8 cellular contexts compared by ENCODE assay signal in genomic region chr21:34072145-34073031, GRCh38. TPM values are rescaled to one million over a fixed set of nuclear protein-coding genes. Genes with fewer than 3 reads are reported as not detected.
A peak's percentile ranks its signal among the peaks of the same experiment; 100 is the strongest.
DNase-seq lines count a peak whose midpoint lies in the region; ATAC-seq, FAIRE-seq and TF ChIP-seq lines count a peak whose summit lies in the region.

No MANE protein-coding gene starts in this region.

- H3K4me2 ChIP-seq in keratinocyte (ENCODE audit: control insufficient read depth, extremely low read depth, insufficient read depth, low read depth, low read length): peak overlapping the region; percentile 79

- H3K9me1 ChIP-seq in keratinocyte (ENCODE audit: control insufficient read depth, extremely low read depth, insufficient read depth, low read length): no peaks in the 10 kb centered on the region

- peaks cover 2 to 6% of the 10 kb centered on the region in 2 experiments for H3K36me3 ChIP-seq in keratinocyte (ENCODE audit: control insufficient read depth in 2 of 2, extremely low read depth in 1 of 2, insufficient read depth in 2 of 2, low read length in 2 of 2)
- H3K36me3 ChIP-seq in stomach: no peaks in the 10 kb centered on the region

- H3K27ac ChIP-seq in keratinocyte (ENCODE audit: control insufficient read depth, insufficient read depth, low read length): peak overlapping the region; percentile 32
- peak overlapping the region; percentile 60 to 94 (median 85) for H3K27ac ChIP-seq in stomach

- H3K27me3 ChIP-seq in keratinocyte (ENCODE audit: control insufficient read depth, extremely low read depth, insufficient read depth, low read length) (no peaks in the 10 kb centered on the region), stomach (no peaks in the 10 kb centered on the region)

- peak overlapping the region; percentile 81 for H2AFZ ChIP-seq in keratinocyte (ENCODE audit: control insufficient read depth, low read length)

- DNase-seq in astrocyte of the cerebellum (ENCODE audit: low read depth) (no peak), keratinocyte (ENCODE audit: low read depth, low spot score) (no peak), stomach (peak; percentile 50)

- TF ChIP-seq CTCF in astrocyte of the cerebellum (IDR thresholded peaks at IDR 0.05; ENCODE audit: low read depth, low read length, missing control alignments) (no peak), keratinocyte (optimal IDR thresholded peaks at IDR 0.05 in 1 of 3, IDR thresholded peaks at IDR 0.05 in 1 of 3, conservative IDR thresholded peaks at IDR 0.05 in 1 of 3; ENCODE audit: extremely low read depth in 1 of 3, insufficient read depth in 2 of 3, low read length in 3 of 3) (no peak), stomach (IDR thresholded peaks at IDR 0.05) (no peak)

- H3K9me3 ChIP-seq in keratinocyte (ENCODE audit: control insufficient read depth, low read depth, low read length) (no peaks in the 10 kb centered on the region), stomach (no peaks in the 10 kb centered on the region)

- intact Hi-C loops in stomach (cut with DNase I; ENCODE audit: low total_unique reads): no loop called here

- H3K4me1 ChIP-seq in keratinocyte (ENCODE audit: control insufficient read depth, extremely low read depth, insufficient read depth, low read length) (peaks cover 23% of the 10 kb centered on the region), stomach (peaks cover 16 to 40% (median 29%) of the 10 kb centered on the region in 4 donors)

- peaks cover 6% of the 10 kb centered on the region for H4K20me1 ChIP-seq in keratinocyte (ENCODE audit: control insufficient read depth, extremely low read depth, insufficient read depth, low read length)

- 18 to 35% (median 33%) methylated on average over 18 to 32 of the region's 32 CpGs for WGBS in stomach, 5 donors

- H3K79me2 ChIP-seq in keratinocyte (ENCODE audit: control insufficient read depth, insufficient read depth, low read length): peaks cover 27% of the 10 kb centered on the region

- TF ChIP-seq EP300 in stomach (IDR thresholded peaks at IDR 0.05): no peak

- TF ChIP-seq POLR2A in stomach (IDR thresholded peaks at IDR 0.05): no peak

- peak overlapping the region; percentile 65 for H3K9ac ChIP-seq in keratinocyte (ENCODE audit: control insufficient read depth, extremely low read depth, insufficient read depth, low read length)

- in situ Hi-C loops in astrocyte of the cerebellum (cut with HindIII; ENCODE audit: low sequenced_read_pairs): no loop called here

- ATAC-seq in GM18870 (IDR thresholded peaks at IDR 0.05; ENCODE audit: unreplicated experiment) (peak; percentile 2), HG03460 (IDR thresholded peaks at IDR 0.05; ENCODE audit: unreplicated experiment) (peak; percentile 14), HG02642 (IDR thresholded peaks at IDR 0.05; ENCODE audit: poor library complexity, unreplicated experiment) (no peak), HG03378 (IDR thresholded peaks at IDR 0.05; ENCODE audit: unreplicated experiment) (no peak), HG02759 (IDR thresholded peaks at IDR 0.05; ENCODE audit: unreplicated experiment) (no peak)

- dilution Hi-C loops in keratinocyte (cut with MboI; ENCODE audit: extremely low pct_ligation_motif_present, low sequenced_read_pairs): no loop called here

- no peak for FAIRE-seq in keratinocyte (lab: Jason Lieb, UNC)

- H3K4me3 ChIP-seq in astrocyte of the cerebellum (ENCODE audit: low read depth, low read length) (peak overlapping the region; percentile 74), keratinocyte (ENCODE audit: control insufficient read depth in 2 of 3, extremely low read depth in 1 of 3, insufficient read depth in 2 of 3, low read depth in 1 of 3, low read length in 3 of 3) (peak overlapping the region; percentile 39 to 57 (median 54)), stomach (peak overlapping the region; percentile 79 to 92 (median 84))

RNA-seq across cellular contexts. Expression of gene MRPS6, which starts 1.0 kb away (rescaled TPM):
- polyA plus RNA-seq in keratinocyte: 16.8 to 41.5 TPM (median 35.6 TPM) in 3 replicates
- 29.4 TPM for polyA plus RNA-seq in keratinocyte (2011; ENCODE audit: low read depth)
- 36.6 and 46.1 TPM in 2 replicates for polyA plus RNA-seq in keratinocyte (2011; cell fraction: cytosol; rRNA removed)
- 28.5 and 33.9 TPM in 2 replicates for polyA plus RNA-seq in keratinocyte (2011; cell fraction: nucleus; rRNA removed)
- 42.6 and 102 TPM in 2 replicates for polyA plus RNA-seq in keratinocyte (2012; ENCODE audit: low replicate concordance)
- 3.0 to 15.5 TPM (median 5.9 TPM) in 3 replicates for polyA minus RNA-seq in keratinocyte
- 7.1 TPM for polyA minus RNA-seq in keratinocyte (2011; cell fraction: cytosol; rRNA and poly(A)+ RNA removed)
- polyA minus RNA-seq in keratinocyte (2011; cell fraction: nucleus; rRNA and poly(A)+ RNA removed): 7.6 and 14.4 TPM in 2 replicates
- 100 to 1,000 TPM in 1 of 5 donors, 10 to 100 TPM in 4; 21.3 to 219 (median 46.8) TPM for total RNA-seq in stomach
- 10 to 100 TPM; 50.1 to 68.8 (median 52.5) TPM for polyA plus RNA-seq in stomach

RNA-seq across cellular contexts. Expression of gene SLC5A3, which starts 1.0 kb away (rescaled TPM):
- polyA plus RNA-seq in keratinocyte (2.5 to 5.9 TPM (median 4.0 TPM) in 3 replicates), stomach (1 to 10 TPM in 1 of 3 donors, under 1 TPM in 2; 0.46 to 1.7 (median 0.87) TPM)
- 7.0 TPM for polyA plus RNA-seq in keratinocyte (2011; ENCODE audit: low read depth)
- polyA plus RNA-seq in keratinocyte (2011; cell fraction: cytosol; rRNA removed): 0.44 and 1.2 TPM in 2 replicates
- 7.4 and 12.4 TPM in 2 replicates for polyA plus RNA-seq in keratinocyte (2011; cell fraction: nucleus; rRNA removed)
- polyA plus RNA-seq in keratinocyte (2012; ENCODE audit: low replicate concordance): 3.1 and 12.3 TPM in 2 replicates
- 3.8 to 22.1 TPM (median 10.7 TPM) in 3 replicates for polyA minus RNA-seq in keratinocyte
- polyA minus RNA-seq in keratinocyte (2011; cell fraction: cytosol; rRNA and poly(A)+ RNA removed): 2.1 TPM
- polyA minus RNA-seq in keratinocyte (2011; cell fraction: nucleus; rRNA and poly(A)+ RNA removed): 25.4 and 45.5 TPM in 2 replicates
- 10 to 100 TPM; 13.0 to 38.9 (median 17.2) TPM for total RNA-seq in stomach

Comparison
In these comparisons a context has a peak if more than half of its experiments do, and no peak if none do; other contexts are left out.
1. ATAC-seq: peak in GM18870 (single experiment) and HG03460 (single experiment); none in HG02642 (single experiment), HG03378 (single experiment) and HG02759 (single experiment).
2. Peak in every context shown above with its lines, with median percentiles within 50 percentile points of each other: H3K4me3 ChIP-seq.